Comparison of ENCODE assay signal across 8 cellular contexts in the genomic region with DNA sequence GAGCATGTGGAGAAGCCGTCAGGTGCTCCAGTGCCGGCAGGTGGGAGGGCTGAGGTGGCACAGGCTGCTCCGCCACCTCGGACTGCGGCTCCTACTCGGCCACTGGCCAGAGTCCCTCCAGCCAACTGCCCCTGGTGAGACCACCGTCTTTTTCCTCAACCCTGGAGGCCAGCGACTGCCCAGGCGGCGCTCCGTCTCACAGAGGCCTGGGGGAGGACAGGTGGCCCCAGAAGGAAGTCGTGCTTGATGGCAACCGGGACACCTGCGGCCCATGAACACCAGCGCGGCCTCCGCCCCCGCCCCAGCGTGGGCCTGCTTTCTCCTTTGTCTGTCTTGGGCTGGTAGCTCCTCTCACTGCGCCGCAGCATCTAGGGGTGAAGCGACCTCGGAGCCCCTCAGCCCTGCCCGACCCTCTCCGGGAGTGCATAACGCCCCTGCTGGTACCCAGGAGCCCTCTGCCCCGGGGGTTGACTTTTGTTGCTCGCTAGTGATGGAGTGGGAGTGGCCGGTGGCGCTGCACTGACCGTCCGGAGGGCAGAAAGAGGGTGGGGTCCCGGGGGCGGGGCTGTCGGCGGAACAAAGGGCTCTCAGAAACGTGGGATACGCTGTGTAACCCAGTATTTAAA. TPM values are rescaled to one million over a fixed set of nuclear protein-coding genes. Genes with fewer than 3 reads are reported as not detected.
A peak's percentile ranks its signal among the peaks of the same experiment; 100 is the strongest.
DNase-seq lines count a peak whose midpoint lies in the region; ATAC-seq, FAIRE-seq and TF ChIP-seq lines count a peak whose summit lies in the region.

No MANE protein-coding gene starts in this region.

- peaks cover 22% of the 10 kb centered on the region for H3K27me3 ChIP-seq in H7 (ENCODE audit: control insufficient read depth, insufficient read depth, low read length)
- H3K27me3 ChIP-seq in ascending aorta: peaks cover 13% of the 10 kb centered on the region
- H3K27me3 ChIP-seq in muscle layer of duodenum (ENCODE audit: low read depth, low read length): peaks cover 62% of the 10 kb centered on the region

- H3K4me1 ChIP-seq in ascending aorta: peaks cover 13 to 46% of the 10 kb centered on the region in 2 donors
- H3K4me1 ChIP-seq in muscle layer of duodenum (ENCODE audit: control insufficient read depth in 1 of 2, insufficient read depth in 2 of 2, low read length in 2 of 2): peaks cover 6 to 55% of the 10 kb centered on the region in 2 donors

- H3K27ac ChIP-seq in ascending aorta (no peak overlapping the region), muscle layer of duodenum (ENCODE audit: low read length) (no peak overlapping the region)

- FAIRE-seq in H54 (lab: Jason Lieb, UNC): no peak

- peak overlapping the region; percentile 100 for H3K4me3 ChIP-seq in H7 (ENCODE audit: insufficient read depth, low read depth, low read length)
- peak overlapping the region; percentile 43 to 58 for H3K4me3 ChIP-seq in ascending aorta
- peak overlapping the region; percentile 11 to 64 for H3K4me3 ChIP-seq in muscle layer of duodenum (ENCODE audit: low read depth in 1 of 2, low read length in 2 of 2)

- peak; percentile 86 for DNase-seq in H7
- DNase-seq in NCI-H2196 treated with DMSO at 0.1 percent for 48 hours (lab: John Stamatoyannopoulos, UW; ENCODE audit: unreplicated experiment): peak; percentile 70
- peak in 1 of 2 donors; percentile 58 for DNase-seq in ascending aorta (ENCODE audit: low spot score in 2 of 2)
- no peak for DNase-seq in GOT3 (lab: John Stamatoyannopoulos, UW)
- DNase-seq in hippocampal formation (lab: John Stamatoyannopoulos, UW): no peak
- DNase-seq in H54 (ENCODE audit: insufficient read length, low spot score): no peak

- TF ChIP-seq POLR2A in H54 (IDR thresholded peaks at IDR 0.05; ENCODE audit: low read depth, low read length): no peak

- TF ChIP-seq CTCF in ascending aorta (IDR thresholded peaks at IDR 0.05): no peak

- H3K36me3 ChIP-seq in H7 (replicated peaks; ENCODE audit: control insufficient read depth, insufficient read depth, low read length) (peaks cover 8% of the 10 kb centered on the region), ascending aorta (no peaks in the 10 kb centered on the region), muscle layer of duodenum (ENCODE audit: control insufficient read depth in 1 of 2, insufficient read depth in 2 of 2, low read length in 2 of 2) (no peaks in the 10 kb centered on the region)

- no peak for ATAC-seq in HG02678 (IDR thresholded peaks at IDR 0.05; ENCODE audit: unreplicated experiment)

- intact Hi-C loops in ascending aorta (cut with DNase I): loop anchor here (5.0 kb wide), 1 partner anchor 66 kb away; no protein-coding TSS in a partner anchor

- H3K9me3 ChIP-seq in ascending aorta: no peaks in the 10 kb centered on the region
- no peaks in the 10 kb centered on the region for H3K9me3 ChIP-seq in muscle layer of duodenum (ENCODE audit: control insufficient read depth in 1 of 2, low read length in 2 of 2)

RNA-seq across cellular contexts. Expression of gene TUBB2B, which starts 0.7 kb away (rescaled TPM):
- total RNA-seq in H7 (2014; rRNA removed; shearing (Covaris generic)): 1,817 and 1,848 TPM in 2 replicates
- total RNA-seq in ascending aorta: not detected

RNA-seq across cellular contexts. Expression of gene PSMG4, which starts 30.6 kb away (rescaled TPM):
- total RNA-seq in H7 (2014; rRNA removed; shearing (Covaris generic)): 20.9 and 37.9 TPM in 2 replicates
- total RNA-seq in ascending aorta: 23.9 TPM

Comparison
In these comparisons a context has a peak if more than half of its experiments do, and no peak if none do; other contexts are left out.
1. DNase-seq: peak in H7 (single experiment) and NCI-H2196 treated with DMSO at 0.1 percent for 48 hours (single experiment); none in GOT3 (single experiment), hippocampal formation (0 of 2) and H54 (single experiment).
2. H3K4me3 ChIP-seq: peak in every context shown above with its lines; median percentile 100 in H7; 50 in ascending aorta; 38 in muscle layer of duodenum.
3. RNA of gene TUBB2B, which starts 0.7 kb away (total RNA-seq): 1,817 to 1,848 TPM in H7; not detected in ascending aorta (single experiment); every median in the first group is over 1,000 times any median in the second.